ENCODE assay signal across 9 cellular contexts in the genomic region with DNA sequence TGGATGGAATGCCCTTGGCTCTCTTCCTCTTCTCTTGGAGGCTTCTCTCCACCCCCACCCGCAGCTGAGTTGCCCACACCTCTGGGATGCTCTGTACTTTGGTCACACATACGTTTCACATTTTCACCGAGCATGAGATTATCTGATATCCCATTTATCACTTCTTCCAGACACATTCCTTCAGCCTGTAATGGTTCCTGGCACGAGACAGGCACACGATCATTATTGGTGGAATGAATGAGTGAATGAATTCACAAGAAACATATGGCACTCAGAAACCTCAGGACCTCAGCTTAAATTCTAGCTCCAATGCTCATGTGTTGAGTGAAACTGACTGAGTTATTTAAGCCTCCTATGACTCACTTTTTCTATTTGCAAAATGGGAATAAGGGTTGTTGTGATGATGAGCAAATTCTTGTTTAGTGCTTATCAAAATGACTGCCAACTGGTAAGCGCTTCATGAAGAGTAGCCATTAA.
DNase-seq lines count a peak whose midpoint lies in the region; ATAC-seq and TF ChIP-seq lines count a peak whose summit lies in the region.
"Had no signal": no experiment of that assay in that cellular context is flagged by ENCODE, and none has a peak within 500 bp of the region (broad histone marks: within the 10 kb centered on the region; RNA-seq: fewer than 3 reads in every experiment).

No MANE protein-coding gene starts in this region.

- BruUV-seq in A673 (replicated peaks; lab: Mats Ljungman, UMichigan), result no TSS peak

- H3K27me3 ChIP-seq in dorsolateral prefrontal cortex (no peaks in the 10 kb centered on the region), A673 (replicated peaks; ENCODE audit: insufficient read depth, low read depth, low read length, poor library complexity) (no peaks in the 10 kb centered on the region)
- H3K27me3 ChIP-seq: cardiac muscle cell had no signal

- no peaks in the 10 kb centered on the region for H3K36me3 Mint-ChIP-seq in natural killer cell treated with Interleukin-12 subunit alpha and Interleukin-12 subunit beta and Interleukin-15 and Interleukin-18, amount 100 ng/mL, for 72 hours
- H3K36me3 Mint-ChIP-seq in natural killer cell, result no peaks in the 10 kb centered on the region
- H3K36me3 Mint-ChIP-seq in dendritic cell treated with granulocyte-macrophage colony-stimulating factor and Interleukin-4, amounts not matched to agents 40 ng/mL and 50 ng/mL, for 4 days (ENCODE audit: low read depth), result no peaks in the 10 kb centered on the region

- no peak for ATAC-seq in natural killer cell treated with Interleukin-12 subunit alpha and Interleukin-12 subunit beta and Interleukin-15 and Interleukin-18, amount 100 ng/mL, for 72 hours
- ATAC-seq in natural killer cell (no peak), HG03439 (IDR thresholded peaks at IDR 0.05; ENCODE audit: unreplicated experiment) (peak; percentile 29), Right ventricle myocardium inferior (no peak)

- peak overlapping the region; percentile 28 for H3K4me3 Mint-ChIP-seq in natural killer cell treated with Interleukin-12 subunit alpha and Interleukin-12 subunit beta and Interleukin-15 and Interleukin-18, amount 100 ng/mL, for 72 hours
- H3K4me3 Mint-ChIP-seq in natural killer cell, result no peak overlapping the region
- H3K4me3 Mint-ChIP-seq in dendritic cell treated with granulocyte-macrophage colony-stimulating factor and Interleukin-4, amounts not matched to agents 40 ng/mL and 50 ng/mL, for 4 days, result no peak overlapping the region

- H3K9me3 Mint-ChIP-seq in natural killer cell treated with Interleukin-12 subunit alpha and Interleukin-12 subunit beta and Interleukin-15 and Interleukin-18, amount 100 ng/mL, for 72 hours, result no peaks in the 10 kb centered on the region
- no peaks in the 10 kb centered on the region for H3K9me3 Mint-ChIP-seq in natural killer cell
- H3K9me3 Mint-ChIP-seq in dendritic cell treated with granulocyte-macrophage colony-stimulating factor and Interleukin-4, amounts not matched to agents 40 ng/mL and 50 ng/mL, for 4 days, result no peaks in the 10 kb centered on the region

- CTCF ChIA-PET in A673 (lab: Charles Lee), result no interaction called here

- no peaks in the 10 kb centered on the region for H3K36me3 ChIP-seq in A673 (ENCODE audit: insufficient read depth, low read length, poor library complexity, severe bottlenecking)
- H3K36me3 ChIP-seq: cardiac muscle cell had no signal

- H3K4me1 Mint-ChIP-seq in natural killer cell treated with Interleukin-12 subunit alpha and Interleukin-12 subunit beta and Interleukin-15 and Interleukin-18, amount 100 ng/mL, for 72 hours (ENCODE audit: low read depth in 2 of 2), result peaks cover 11 to 14% of the 10 kb centered on the region in 2 donors
- peaks cover 6 to 11% of the 10 kb centered on the region in 2 donors for H3K4me1 Mint-ChIP-seq in natural killer cell
- peaks cover 5% of the 10 kb centered on the region for H3K4me1 Mint-ChIP-seq in dendritic cell treated with granulocyte-macrophage colony-stimulating factor and Interleukin-4, amounts not matched to agents 40 ng/mL and 50 ng/mL, for 4 days (ENCODE audit: low read depth)

- H3K27ac ChIP-seq in dorsolateral prefrontal cortex (no peak overlapping the region), A673 (ENCODE audit: low read depth, low read length, poor library complexity, severe bottlenecking) (no peak overlapping the region)
- H3K27ac ChIP-seq: cardiac muscle cell had no signal

- no peak for TF ChIP-seq CTCF in natural killer cell (IDR thresholded peaks at IDR 0.05)
- TF ChIP-seq CTCF in dorsolateral prefrontal cortex (IDR thresholded peaks at IDR 0.05 in 54 of 56, conservative IDR thresholded peaks at IDR 0.05 in 2 of 56; ENCODE audit: low read depth in 1 of 56, partially characterized antibody in 56 of 56), result no peak
- no peak for TF ChIP-seq CTCF in A673 (conservative IDR thresholded peaks at IDR 0.05; ENCODE audit: low read depth, low read length)

- H3K9me3 ChIP-seq in A673 (ENCODE audit: low read depth, low read length, poor library complexity, severe bottlenecking), result no peaks in the 10 kb centered on the region

- no peaks in the 10 kb centered on the region for H3K4me1 ChIP-seq in A673 (ENCODE audit: insufficient read depth, low read length, poor library complexity, severe bottlenecking)

- intact Hi-C loops in natural killer cell (cut with micrococcal nuclease), result no loop called here
- intact Hi-C loops in dendritic cell treated with granulocyte-macrophage colony-stimulating factor and Interleukin-4, amounts not matched to agents 40 ng/mL and 50 ng/mL, for 4 days (cut with micrococcal nuclease), result no loop called here
- intact Hi-C loops in Right ventricle myocardium inferior (cut with DNase I), result no loop called here
- intact Hi-C loops in dorsolateral prefrontal cortex (cut with DNase I), result no loop called here
- intact Hi-C loops in A673 (cut with micrococcal nuclease; ENCODE audit: unreplicated experiment), result no loop called here

- POLR2A ChIA-PET in A673 (lab: Charles Lee; ENCODE audit: low non-redundant PET), result no interaction called here

- DNase-seq in natural killer cell treated with Interleukin-12 subunit alpha and Interleukin-12 subunit beta and Interleukin-15 and Interleukin-18, amount 100 ng/mL, for 72 hours (ENCODE audit: low spot score), result no peak
- DNase-seq in natural killer cell (no peak), Right ventricle myocardium inferior (ENCODE audit: missing footprints) (no peak), dorsolateral prefrontal cortex (no peak), A673 (ENCODE audit: low spot score) (no peak), NCI-H2029 (lab: John Stamatoyannopoulos, UW) (no peak)

- peak overlapping the region in 1 of 2 donors; percentile 9 for H3K27ac Mint-ChIP-seq in natural killer cell treated with Interleukin-12 subunit alpha and Interleukin-12 subunit beta and Interleukin-15 and Interleukin-18, amount 100 ng/mL, for 72 hours
- H3K27ac Mint-ChIP-seq in natural killer cell, result no peak overlapping the region
- H3K27ac Mint-ChIP-seq in dendritic cell treated with granulocyte-macrophage colony-stimulating factor and Interleukin-4, amounts not matched to agents 40 ng/mL and 50 ng/mL, for 4 days, result peak overlapping the region; percentile 58

- no peak overlapping the region for H3K4me3 ChIP-seq in dorsolateral prefrontal cortex
- no peak overlapping the region for H3K4me3 ChIP-seq in A673 (ENCODE audit: low read depth, low read length, poor library complexity, severe bottlenecking)
- H3K4me3 ChIP-seq: cardiac muscle cell had no signal

- H3K27me3 Mint-ChIP-seq in natural killer cell treated with Interleukin-12 subunit alpha and Interleukin-12 subunit beta and Interleukin-15 and Interleukin-18, amount 100 ng/mL, for 72 hours, result peaks cover 0 to 4% of the 10 kb centered on the region in 2 donors
- H3K27me3 Mint-ChIP-seq in natural killer cell (ENCODE audit: low read depth in 2 of 2), result peaks cover 0 to 3% of the 10 kb centered on the region in 2 donors
- H3K27me3 Mint-ChIP-seq in dendritic cell treated with granulocyte-macrophage colony-stimulating factor and Interleukin-4, amounts not matched to agents 40 ng/mL and 50 ng/mL, for 4 days, result peaks cover 1% of the 10 kb centered on the region
